In the genomic region with DNA sequence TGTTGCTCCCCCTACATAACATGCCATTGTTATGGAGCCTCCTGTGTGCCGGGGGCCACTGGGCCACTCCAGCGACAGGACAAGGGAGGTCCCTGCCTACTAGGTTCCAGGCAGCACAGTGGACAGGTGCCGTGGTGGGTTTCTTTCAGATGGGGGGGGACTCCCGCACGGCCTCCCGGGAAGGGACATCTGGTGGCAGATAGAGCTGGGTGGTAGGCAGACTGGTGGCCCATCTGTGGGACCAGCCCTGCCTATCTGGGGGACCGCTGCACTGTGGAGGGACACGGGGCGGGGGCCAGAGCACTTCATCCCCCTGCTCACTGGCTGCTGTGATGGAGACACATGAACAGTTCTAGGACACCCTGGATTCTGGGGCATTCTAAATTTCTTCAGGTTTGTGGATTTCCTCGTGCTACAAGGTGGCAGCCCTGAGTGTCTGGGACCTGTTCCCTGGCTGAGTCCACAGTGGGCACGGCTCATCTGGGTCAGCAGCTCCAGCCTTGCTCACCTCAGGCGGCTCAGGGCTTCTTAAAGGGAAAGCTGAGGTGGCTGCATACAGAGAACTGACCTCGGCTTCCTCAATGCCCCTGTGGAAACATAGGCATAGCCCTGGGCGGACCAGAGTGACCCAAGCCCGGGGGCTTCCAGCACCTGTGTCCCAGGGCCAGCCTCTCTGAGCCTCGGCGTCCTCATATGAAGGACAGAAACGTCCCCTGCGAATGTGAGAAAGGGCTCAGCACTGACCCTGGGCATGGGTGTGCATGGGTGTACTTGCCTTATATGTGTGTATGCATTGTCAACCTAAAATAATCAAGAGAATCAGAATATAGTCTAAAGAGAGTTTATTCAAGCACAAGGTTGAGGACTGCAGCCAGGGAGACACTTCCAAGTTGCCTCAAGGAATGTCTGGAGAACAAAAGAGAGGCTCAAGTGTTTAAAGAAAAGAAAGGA, we compare ENCODE assay signal across 15 cellular contexts. TPM values are rescaled to one million over a fixed set of nuclear protein-coding genes. Genes with fewer than 3 reads are reported as not detected.
A peak's percentile ranks its signal among the peaks of the same experiment; 100 is the strongest.
DNase-seq lines count a peak whose midpoint lies in the region; ATAC-seq and TF ChIP-seq lines count a peak whose summit lies in the region.
"Had no signal": no experiment of that assay in that cellular context is flagged by ENCODE, and none has a peak within 500 bp of the region (broad histone marks: within the 10 kb centered on the region; RNA-seq: fewer than 3 reads in every experiment).

No MANE protein-coding gene starts in this region.

- H3K36me3 ChIP-seq in Caco-2 (ENCODE audit: control insufficient read depth, insufficient read depth, low read length) (no peaks in the 10 kb centered on the region), OCI-LY3 (replicated peaks; ENCODE audit: low read depth, low read length) (no peaks in the 10 kb centered on the region), neutrophil (peaks cover 50% of the 10 kb centered on the region), BE2C (no peaks in the 10 kb centered on the region)
- H3K36me3 ChIP-seq: adrenal gland had no signal

- 0 out of 2 replicates have a peak overlapping the region, but pooled peaks have one; percentile 31 for H3K4me2 ChIP-seq in OCI-LY3 (ENCODE audit: low read length)

- no peak overlapping the region for H3K27ac ChIP-seq in OCI-LY3 (ENCODE audit: low read length)
- peak overlapping the region; percentile 63 for H3K27ac ChIP-seq in neutrophil
- H3K27ac ChIP-seq: adrenal gland, foreskin keratinocyte had no signal

- TF ChIP-seq CTCF in Caco-2 (IDR thresholded peaks at IDR 0.05; ENCODE audit: insufficient read depth in 1 of 2, low read depth in 1 of 2, low read length in 1 of 2, severe bottlenecking in 1 of 2, unreplicated experiment in 1 of 2) (no peak), OCI-LY3 (IDR thresholded peaks at IDR 0.05; ENCODE audit: low read depth, low read length) (no peak), neutrophil (IDR thresholded peaks at IDR 0.05) (no peak), GM13977 (IDR thresholded peaks at IDR 0.05; ENCODE audit: extremely low read depth, insufficient read depth, missing control alignments) (no peak), BE2C (IDR thresholded peaks at IDR 0.05; ENCODE audit: low read depth, low read length) (no peak)

- peak overlapping the region; percentile 39 for H3K27ac Mint-ChIP-seq in Caco-2 (ENCODE audit: unreplicated experiment)
- H3K27ac Mint-ChIP-seq in dendritic cell treated with granulocyte-macrophage colony-stimulating factor and Interleukin-4, amounts not matched to agents 40 ng/mL and 50 ng/mL, for 4 days = peak overlapping the region; percentile 54

- H3K4me3 ChIP-seq in Caco-2 (ENCODE audit: low read depth, low read length) (no peak overlapping the region), OCI-LY3 (ENCODE audit: low read length) (no peak overlapping the region), neutrophil (ENCODE audit: low read depth in 1 of 2, low read length in 1 of 2) (peak overlapping the region in 1 of 2 experiments; percentile 25), BE2C (ENCODE audit: low read depth, low read length) (no peak overlapping the region)
- H3K4me3 ChIP-seq: adrenal gland had no signal

- no TSS peak for BruUV-seq in Caco-2 (replicated peaks; lab: Mats Ljungman, UMichigan)

- H2AFZ ChIP-seq in OCI-LY3 (ENCODE audit: low read depth, low read length) = no peak overlapping the region

- H3K4me1 Mint-ChIP-seq in Caco-2 (ENCODE audit: low read depth, unreplicated experiment) = peaks cover 12% of the 10 kb centered on the region
- peaks cover 100% of the 10 kb centered on the region for H3K4me1 Mint-ChIP-seq in dendritic cell treated with granulocyte-macrophage colony-stimulating factor and Interleukin-4, amounts not matched to agents 40 ng/mL and 50 ng/mL, for 4 days (ENCODE audit: low read depth)

- no peak overlapping the region for H3K4me3 Mint-ChIP-seq in Caco-2 (ENCODE audit: unreplicated experiment)
- H3K4me3 Mint-ChIP-seq in dendritic cell treated with granulocyte-macrophage colony-stimulating factor and Interleukin-4, amounts not matched to agents 40 ng/mL and 50 ng/mL, for 4 days = no peak overlapping the region

- DNase-seq in Caco-2 = no peak
- no peak for DNase-seq in GM13977 (ENCODE audit: low spot score)
- no peak for DNase-seq in GM19240 (ENCODE audit: insufficient read length, low spot score)
- DNase-seq in BE2C = no peak
- DNase-seq: dermis blood vessel endothelial cell, left cardiac atrium, NCI-H1436 treated with DMSO at 0.1 percent for 48 hours, NCI-H524 treated with DMSO at 0.1 percent for 48 hours, SHP77 treated with DMSO at 0.1 percent for 48 hours had no signal

- intact Hi-C loops in Caco-2 (cut with micrococcal nuclease; ENCODE audit: unreplicated experiment) = no loop called here
- intact Hi-C loops in dendritic cell treated with granulocyte-macrophage colony-stimulating factor and Interleukin-4, amounts not matched to agents 40 ng/mL and 50 ng/mL, for 4 days (cut with micrococcal nuclease) = loop anchor here (10.0 kb wide), 1 partner anchor 65 kb away; no protein-coding TSS in a partner anchor

- peaks cover 43% of the 10 kb centered on the region for H3K4me1 ChIP-seq in Caco-2
- peaks cover 33% of the 10 kb centered on the region for H3K4me1 ChIP-seq in OCI-LY3 (ENCODE audit: low read length)
- peaks cover 86 to 98% of the 10 kb centered on the region in 2 experiments for H3K4me1 ChIP-seq in neutrophil (ENCODE audit: control insufficient read depth in 1 of 2, insufficient read depth in 1 of 2, low read depth in 1 of 2, low read length in 1 of 2)
- no peaks in the 10 kb centered on the region for H3K4me1 ChIP-seq in BE2C
- H3K4me1 ChIP-seq: adrenal gland, foreskin keratinocyte had no signal

- no peaks in the 10 kb centered on the region for H3K27me3 Mint-ChIP-seq in Caco-2 (ENCODE audit: insufficient read depth, unreplicated experiment)
- H3K27me3 Mint-ChIP-seq in dendritic cell treated with granulocyte-macrophage colony-stimulating factor and Interleukin-4, amounts not matched to agents 40 ng/mL and 50 ng/mL, for 4 days = no peaks in the 10 kb centered on the region

- CTCF ChIA-PET in Caco-2 (lab: Charles Lee) = no interaction called here

- in situ Hi-C loops in GM13977 (cut with MboI; ENCODE audit: low pct_unique_long_range_greater_than_20kb, low sequenced_read_pairs, unreplicated experiment) = no loop called here

- POLR2A ChIA-PET in Caco-2 (lab: Charles Lee) = no interaction called here

- H3K27me3 ChIP-seq in Caco-2 (replicated peaks; ENCODE audit: control insufficient read depth, insufficient read depth, low read length) = no peaks in the 10 kb centered on the region
- H3K27me3 ChIP-seq in OCI-LY3 (ENCODE audit: low read depth, low read length) = no peaks in the 10 kb centered on the region
- H3K27me3 ChIP-seq in neutrophil = no peaks in the 10 kb centered on the region
- no peaks in the 10 kb centered on the region for H3K27me3 ChIP-seq in BE2C
- H3K27me3 ChIP-seq: adrenal gland, foreskin keratinocyte had no signal

- H3K9me3 ChIP-seq in Caco-2 = peaks cover 3% of the 10 kb centered on the region
- H3K9me3 ChIP-seq in OCI-LY3 (ENCODE audit: insufficient read depth, low read length) = no peaks in the 10 kb centered on the region
- no peaks in the 10 kb centered on the region for H3K9me3 ChIP-seq in neutrophil
- H3K9me3 ChIP-seq in BE2C = no peaks in the 10 kb centered on the region
- H3K9me3 ChIP-seq: adrenal gland had no signal

- H3K9me3 Mint-ChIP-seq in Caco-2 (ENCODE audit: unreplicated experiment) = no peaks in the 10 kb centered on the region
- H3K9me3 Mint-ChIP-seq in dendritic cell treated with granulocyte-macrophage colony-stimulating factor and Interleukin-4, amounts not matched to agents 40 ng/mL and 50 ng/mL, for 4 days = no peaks in the 10 kb centered on the region

- peaks cover 32% of the 10 kb centered on the region; the same call in 1 of the 2 replicates for H4K20me1 ChIP-seq in OCI-LY3 (ENCODE audit: insufficient read depth, low read length)

- no peak overlapping the region for H3K9ac ChIP-seq in OCI-LY3 (ENCODE audit: low read length)

- peaks cover 8% of the 10 kb centered on the region; the same call in 1 of the 2 replicates for H3K79me2 ChIP-seq in OCI-LY3 (ENCODE audit: low read length)

- peaks cover 24% of the 10 kb centered on the region for H3K36me3 Mint-ChIP-seq in Caco-2 (ENCODE audit: insufficient read depth, unreplicated experiment)
- peaks cover 79% of the 10 kb centered on the region for H3K36me3 Mint-ChIP-seq in dendritic cell treated with granulocyte-macrophage colony-stimulating factor and Interleukin-4, amounts not matched to agents 40 ng/mL and 50 ng/mL, for 4 days (ENCODE audit: low read depth)

- no peak for ATAC-seq in GM21723 (IDR thresholded peaks at IDR 0.05; ENCODE audit: unreplicated experiment)

RNA-seq across cellular contexts. Expression of a gene that starts 22.5 kb away (rescaled TPM):
- total RNA-seq in Caco-2 (2022) = 25.7 and 26.6 TPM in 2 replicates
- polyA plus RNA-seq in BE2C (2012; ENCODE audit: insufficient read depth, insufficient read length, low read depth) = 0.66 TPM
